Comparison of ENCODE assay signal across 1 cellular context in genomic region chrX:107206697-107207065, GRCh38.
TF ChIP-seq lines count a peak whose summit lies in the region.

No MANE protein-coding gene starts in this region.

TF ChIP-seq in K562, 482 proteins besides CTCF, POLR2A, EP300 and RAD21:
- TF ChIP-seq ZBTB33 (CRISPR knock-in tag; IDR thresholded peaks at IDR 0.05) (peak; percentile 91), KDM5B (IDR thresholded peaks at IDR 0.05; ENCODE audit: insufficient replicate concordance, low read depth, low read length) (no peak)
